Comparison of ENCODE assay signal across 9 cellular contexts in genomic region chr1:188261849-188262248, GRCh38.
"Had no signal": no experiment of that assay in that cellular context is flagged by ENCODE, and none has a peak within 500 bp of the region (broad histone marks: within the 10 kb centered on the region; RNA-seq: fewer than 3 reads in every experiment).

No MANE protein-coding gene starts in this region.

- FAIRE-seq: K562 had no signal

- H3K4me3 ChIP-seq: GM23248, HAP-1, K562 had no signal

- ATAC-seq: HCT116, K562 had no signal

- H3K9ac ChIP-seq: GM23248 had no signal

- DNase-seq: GM23248, GOT3, H7, HFFc6, IMR-90, KG1 had no signal

- H3K4me1 ChIP-seq: HAP-1 had no signal

- H2AFZ ChIP-seq: GM23248 had no signal

- H3K27ac ChIP-seq: GM23248 had no signal

- H3K9me3 ChIP-seq: HAP-1 had no signal

- H3K36me3 ChIP-seq: HAP-1 had no signal
